Comparison of ENCODE assay signal across 33 cellular contexts in genomic region chr14:41037388-41037787, GRCh38.
"Had no signal": no experiment of that assay in that cellular context is flagged by ENCODE, and none has a peak within 500 bp of the region (broad histone marks: within the 10 kb centered on the region; RNA-seq: fewer than 3 reads in every experiment).

No MANE protein-coding gene starts in this region.

- DNase-seq: Karpas-422, Kasumi-1, MG63, MM.1S, MV-4-11, NCI-H1048, NCI-H1092, NCI-H1092 treated with DMSO at 0.1 percent for 48 hours, NCI-H1105, NCI-H1105 treated with DMSO at 0.1 percent for 48 hours, NCI-H1417, NCI-H1417 treated with DMSO at 0.1 percent for 48 hours, NCI-H1436, NCI-H1436 treated with DMSO at 0.1 percent for 48 hours, NCI-H146, NCI-H1694, NCI-H1694 treated with DMSO at 0.1 percent for 48 hours, NCI-H187, NCI-H187 treated with DMSO at 0.1 percent for 48 hours, NCI-H1930, NCI-H2029, NCI-H2029 treated with DMSO at 0.1 percent for 48 hours, NCI-H2081, NCI-H2081 treated with DMSO at 0.1 percent for 48 hours, NCI-H2107, NCI-H2171, NCI-H2171 treated with DMSO at 0.1 percent for 48 hours, NCI-H2227 treated with DMSO at 0.1 percent for 48 hours, NCI-H226, NCI-H345, NCI-H446 treated with DMSO at 0.1 percent for 48 hours, NCI-H510A, NCI-H510A treated with DMSO at 0.1 percent for 48 hours had no signal
